In the genomic region with DNA sequence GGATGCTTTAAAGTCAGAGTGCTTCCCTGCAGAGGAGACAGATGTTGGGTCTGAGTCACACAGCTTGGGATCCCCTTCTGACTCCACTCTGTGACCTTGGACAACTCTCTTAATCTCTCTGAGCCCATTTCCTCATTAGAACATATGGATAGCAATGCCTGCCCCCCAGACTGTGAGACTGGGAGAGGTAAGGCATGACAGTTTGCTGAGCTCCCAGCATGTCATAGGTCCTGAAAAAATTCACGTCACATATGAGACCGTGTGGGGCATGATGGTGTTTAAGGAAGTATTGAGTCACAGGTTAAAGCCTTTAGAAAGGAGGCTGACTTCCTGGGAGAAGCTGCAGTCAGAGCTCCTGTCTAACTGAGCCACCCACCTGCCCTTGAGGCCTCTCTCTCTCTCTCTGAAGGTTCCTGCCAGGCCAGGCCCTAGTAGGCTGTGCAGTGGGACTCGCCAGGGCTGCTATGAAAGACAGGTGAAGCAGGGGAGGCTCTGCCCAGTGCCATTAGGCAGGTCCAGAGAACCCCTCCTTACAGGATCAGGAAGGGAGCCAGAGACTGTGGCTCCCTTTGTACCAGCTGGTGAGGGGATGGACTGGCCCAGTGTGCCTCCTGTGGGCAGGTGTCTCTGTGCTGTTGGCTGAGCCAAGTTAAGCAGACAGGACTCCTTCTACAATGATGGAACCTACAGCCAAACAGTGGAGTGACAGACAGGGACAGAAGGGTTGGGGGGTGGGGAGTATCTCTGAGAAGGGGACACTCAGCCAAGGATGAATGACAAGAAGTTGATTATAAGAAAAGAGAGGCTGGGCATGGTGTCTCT, we compare ENCODE assay signal across 12 cellular contexts. TPM values are rescaled to one million over a fixed set of nuclear protein-coding genes. Genes with fewer than 3 reads are reported as not detected.
DNase-seq lines count a peak whose midpoint lies in the region; ATAC-seq and TF ChIP-seq lines count a peak whose summit lies in the region.
"Had no signal": no experiment of that assay in that cellular context is flagged by ENCODE, and none has a peak within 500 bp of the region (broad histone marks: within the 10 kb centered on the region; RNA-seq: fewer than 3 reads in every experiment).

No MANE protein-coding gene starts in this region.

- no peak overlapping the region for H3K4me2 ChIP-seq in SK-N-SH

- no peak overlapping the region for H3K9ac ChIP-seq in SK-N-SH

- H3K9me3 Mint-ChIP-seq in CD8-positive, alpha-beta T cell, result no peaks in the 10 kb centered on the region
- H3K9me3 Mint-ChIP-seq in activated CD8-positive, alpha-beta T cell treated with anti-CD3 and anti-CD28 coated beads, Interleukin-2, amount 10 ng/mL, durations not matched to agents 7 days and 5 days (ENCODE audit: insufficient read depth), result no peaks in the 10 kb centered on the region
- H3K9me3 Mint-ChIP-seq: neural crest cell had no signal

- no peaks in the 10 kb centered on the region for H3K27me3 ChIP-seq in CD8-positive, alpha-beta T cell (ENCODE audit: insufficient read depth, low read length)
- H3K27me3 ChIP-seq in SK-N-SH (ENCODE audit: insufficient read depth), result no peaks in the 10 kb centered on the region
- H3K27me3 ChIP-seq: tibial artery had no signal

- no peak for TF ChIP-seq CTCF in CD8-positive, alpha-beta T cell (IDR thresholded peaks at IDR 0.05)
- no peak for TF ChIP-seq CTCF in HEK293 (tag by site-specific recombination; IDR thresholded peaks at IDR 0.05)
- TF ChIP-seq CTCF in SK-N-SH (IDR thresholded peaks at IDR 0.05), result no peak

- H3K4me1 ChIP-seq in CD8-positive, alpha-beta T cell (ENCODE audit: insufficient read depth, low read length), result no peaks in the 10 kb centered on the region
- H3K4me1 ChIP-seq in HEK293 (ENCODE audit: control insufficient read depth, insufficient read depth, low read length) (no peaks in the 10 kb centered on the region), SK-N-SH (ENCODE audit: control insufficient read depth in 1 of 2, insufficient read depth in 2 of 2, low read depth in 1 of 2, low read length in 1 of 2) (peaks cover 0 to 9% of the 10 kb centered on the region in 2 experiments; a peak in 1 of 4 replicates)
- H3K4me1 ChIP-seq: tibial artery had no signal

- no peaks in the 10 kb centered on the region for H3K36me3 Mint-ChIP-seq in CD8-positive, alpha-beta T cell
- H3K36me3 Mint-ChIP-seq in activated CD8-positive, alpha-beta T cell treated with anti-CD3 and anti-CD28 coated beads, Interleukin-2, amount 10 ng/mL, durations not matched to agents 7 days and 5 days (ENCODE audit: low read depth), result no peaks in the 10 kb centered on the region

- DNase-seq in CD8-positive, alpha-beta T cell, result no peak
- DNase-seq in activated CD8-positive, alpha-beta T cell treated with anti-CD3 and anti-CD28 coated beads, Interleukin-2, amount 10 ng/mL, durations not matched to agents 7 days and 5 days, result no peak
- DNase-seq in myocyte (ENCODE audit: low read depth), result peak; percentile 37
- DNase-seq in SK-N-SH, result no peak
- DNase-seq in NCI-H1694 treated with DMSO at 0.1 percent for 48 hours (lab: John Stamatoyannopoulos, UW), result no peak
- DNase-seq: NCI-H2171 treated with DMSO at 0.1 percent for 48 hours had no signal

- CTCF ChIA-PET in CD8-positive, alpha-beta T cell (lab: Charles Lee), result interaction anchor here (1.0 to 10.8 kb wide), 4 partner anchors 20 to 84 kb away, joined by 3 to 244 read pairs (median 29); a partner anchor contains a TSS
- CTCF ChIA-PET in HEK293 (lab: Yijun Ruan, JAX), result interaction anchor here (0.6 to 5.0 kb wide), 5 partner anchors 24 to 448 kb away, joined by 3 to 61 read pairs (median 3); a partner anchor contains a TSS
- CTCF ChIA-PET in activated CD8-positive, alpha-beta T cell treated with anti-CD3 and anti-CD28 coated beads, Interleukin-2, amount 10 ng/mL, durations not matched to agents 7 days and 5 days (lab: Charles Lee), result interaction anchor here (4.6 to 9.6 kb wide), 2 partner anchors 36 to 84 kb away, joined by 43 to 219 read pairs; a partner anchor contains a TSS
- CTCF ChIA-PET in SK-N-SH (lab: Yijun Ruan, JAX), result interaction anchor here (0.6 to 13.2 kb wide), 4 partner anchors 9 to 659 kb away, joined by 3 to 171 read pairs (median 4); a partner anchor contains a TSS

- H3K4me3 ChIP-seq in CD8-positive, alpha-beta T cell (ENCODE audit: low read depth, low read length), result no peak overlapping the region
- H3K4me3 ChIP-seq in HEK293 (ENCODE audit: low read depth, low read length), result no peak overlapping the region
- H3K4me3 ChIP-seq in SK-N-SH (ENCODE audit: low read depth in 2 of 2, low read length in 1 of 2), result no peak overlapping the region
- H3K4me3 ChIP-seq: tibial artery had no signal

- H3K9me2 ChIP-seq in SK-N-SH, result no peaks in the 10 kb centered on the region

- no peaks in the 10 kb centered on the region for H3K36me3 ChIP-seq in CD8-positive, alpha-beta T cell (ENCODE audit: insufficient read depth, low read length)
- H3K36me3 ChIP-seq in HEK293 (ENCODE audit: control insufficient read depth in 2 of 2, insufficient read depth in 1 of 2, low read length in 2 of 2), result no peaks in the 10 kb centered on the region
- H3K36me3 ChIP-seq in SK-N-SH (replicated peaks in 1 of 2; ENCODE audit: control insufficient read depth in 1 of 2, insufficient read depth in 2 of 2, low read length in 1 of 2), result no peaks in the 10 kb centered on the region
- H3K36me3 ChIP-seq: tibial artery had no signal

- H3K9me3 ChIP-seq in CD8-positive, alpha-beta T cell (ENCODE audit: low read length), result no peaks in the 10 kb centered on the region
- no peaks in the 10 kb centered on the region for H3K9me3 ChIP-seq in HEK293 (ENCODE audit: control insufficient read depth, insufficient read depth, low read depth, low read length)
- no peaks in the 10 kb centered on the region for H3K9me3 ChIP-seq in SK-N-SH
- H3K9me3 ChIP-seq: tibial artery had no signal

- ATAC-seq in CD8-positive, alpha-beta T cell, result peak; percentile 34
- peak; percentile 25 for ATAC-seq in activated CD8-positive, alpha-beta T cell treated with anti-CD3 and anti-CD28 coated beads, Interleukin-2, amount 10 ng/mL, durations not matched to agents 7 days and 5 days
- ATAC-seq in GM21515 (IDR thresholded peaks at IDR 0.05; ENCODE audit: unreplicated experiment) (no peak), GM19351 (IDR thresholded peaks at IDR 0.05; ENCODE audit: unreplicated experiment) (no peak)
- ATAC-seq: HepG2 had no signal

- TF ChIP-seq RAD21 in SK-N-SH (IDR thresholded peaks at IDR 0.05; ENCODE audit: low read length), result no peak

- intact Hi-C loops in CD8-positive, alpha-beta T cell (cut with DNase I, micrococcal nuclease), result no loop called here

- 83% methylated on average over 2 of the region's 3 CpGs for WGBS in SK-N-SH (ENCODE audit: low lambda C conversion rate)

- H3K27me3 Mint-ChIP-seq in CD8-positive, alpha-beta T cell (ENCODE audit: low read depth), result no peaks in the 10 kb centered on the region
- H3K27me3 Mint-ChIP-seq in activated CD8-positive, alpha-beta T cell treated with anti-CD3 and anti-CD28 coated beads, Interleukin-2, amount 10 ng/mL, durations not matched to agents 7 days and 5 days (ENCODE audit: low read depth), result no peaks in the 10 kb centered on the region

- no peak overlapping the region for H3K4me3 Mint-ChIP-seq in CD8-positive, alpha-beta T cell
- no peak overlapping the region for H3K4me3 Mint-ChIP-seq in activated CD8-positive, alpha-beta T cell treated with anti-CD3 and anti-CD28 coated beads, Interleukin-2, amount 10 ng/mL, durations not matched to agents 7 days and 5 days
- H3K4me3 Mint-ChIP-seq: neural crest cell had no signal

- peaks cover 1% of the 10 kb centered on the region for H3K4me1 Mint-ChIP-seq in CD8-positive, alpha-beta T cell (ENCODE audit: low read depth)
- peaks cover 19% of the 10 kb centered on the region for H3K4me1 Mint-ChIP-seq in activated CD8-positive, alpha-beta T cell treated with anti-CD3 and anti-CD28 coated beads, Interleukin-2, amount 10 ng/mL, durations not matched to agents 7 days and 5 days (ENCODE audit: low read depth)

- H3K27ac Mint-ChIP-seq in CD8-positive, alpha-beta T cell, result peak overlapping the region; percentile 72
- H3K27ac Mint-ChIP-seq in activated CD8-positive, alpha-beta T cell treated with anti-CD3 and anti-CD28 coated beads, Interleukin-2, amount 10 ng/mL, durations not matched to agents 7 days and 5 days, result peak overlapping the region; percentile 29

- H3K27ac ChIP-seq in CD8-positive, alpha-beta T cell (ENCODE audit: low read depth, low read length), result no peak overlapping the region
- H3K27ac ChIP-seq in HEK293 (ENCODE audit: extremely low read depth, low read depth, low read length) (no peak overlapping the region), SK-N-SH (ENCODE audit: low read depth in 2 of 2, low read length in 1 of 2) (no peak overlapping the region)
- H3K27ac ChIP-seq: tibial artery had no signal

- H2AFZ ChIP-seq in SK-N-SH (ENCODE audit: low read depth), result no peak overlapping the region

- no peaks in the 10 kb centered on the region for H4K20me1 ChIP-seq in SK-N-SH (ENCODE audit: insufficient read depth)

- TF ChIP-seq EP300 in SK-N-SH (IDR thresholded peaks at IDR 0.05; ENCODE audit: borderline replicate concordance in 1 of 2, low read depth in 1 of 2, low read length in 1 of 2), result no peak

- no peaks in the 10 kb centered on the region for H3F3A ChIP-seq in SK-N-SH (replicated peaks; ENCODE audit: insufficient read depth)

- POLR2A ChIA-PET in CD8-positive, alpha-beta T cell (lab: Charles Lee), result interaction anchor here (3.3 kb wide), 1 partner anchor 39 kb away, joined by 20 read pairs; a partner anchor contains a TSS
- POLR2A ChIA-PET in HEK293 (lab: Yijun Ruan, JAX) (no interaction called here), SK-N-SH (lab: Yijun Ruan, JAX) (no interaction called here)
- POLR2A ChIA-PET in activated CD8-positive, alpha-beta T cell treated with anti-CD3 and anti-CD28 coated beads, Interleukin-2, amount 10 ng/mL, durations not matched to agents 7 days and 5 days (lab: Charles Lee), result interaction anchor here (1.2 kb wide), 1 partner anchor 39 kb away, joined by 6 read pairs; a partner anchor contains a TSS

- no peaks in the 10 kb centered on the region for H3K79me2 ChIP-seq in SK-N-SH (ENCODE audit: insufficient read depth)

RNA-seq across cellular contexts. Expression of a gene that starts 19.5 kb away (rescaled TPM):
- 1 to 10 TPM; 2.8 to 3.0 TPM for total RNA-seq in CD8-positive, alpha-beta T cell
- 1 to 10 TPM; 3.2 to 3.4 TPM for total RNA-seq in activated CD8-positive, alpha-beta T cell treated with anti-CD3 and anti-CD28 coated beads, Interleukin-2, amount 10 ng/mL, durations not matched to agents 7 days and 5 days
- 1.3 and 1.4 TPM in 2 replicates for total RNA-seq in myocyte
- 2.5 TPM for polyA plus RNA-seq in myocyte (2012)
- polyA plus RNA-seq in SK-N-SH (2012; rRNA removed), result 0.05 TPM in 2 replicates
- polyA plus RNA-seq in SK-N-SH (2012; cell fraction: cytosol; rRNA removed), result 0.04 and 0.05 TPM in 2 replicates
- 0.16 and 0.19 TPM in 2 replicates for polyA plus RNA-seq in SK-N-SH (2012; cell fraction: nucleus; rRNA removed)
- total RNA-seq: HepG2 had no signal
- polyA plus RNA-seq: HepG2 had no signal

RNA-seq across cellular contexts. Expression of a gene that starts 38.3 kb away (rescaled TPM):
- 10 to 100 TPM; 18.3 to 18.5 TPM for total RNA-seq in CD8-positive, alpha-beta T cell
- total RNA-seq in activated CD8-positive, alpha-beta T cell treated with anti-CD3 and anti-CD28 coated beads, Interleukin-2, amount 10 ng/mL, durations not matched to agents 7 days and 5 days, result 100 to 1,000 TPM; 224 to 225 TPM
- 91.0 and 92.3 TPM in 2 replicates for total RNA-seq in myocyte
- polyA plus RNA-seq in myocyte (2012), result 31.8 TPM
- 29.4 and 35.6 TPM in 2 replicates for polyA plus RNA-seq in SK-N-SH (2012; rRNA removed)
- polyA plus RNA-seq in SK-N-SH (2012; cell fraction: cytosol; rRNA removed), result 18.9 and 25.5 TPM in 2 replicates
- 22.6 and 25.7 TPM in 2 replicates for polyA plus RNA-seq in SK-N-SH (2012; cell fraction: nucleus; rRNA removed)

RNA-seq across cellular contexts. Expression of a gene that starts 43.6 kb away (rescaled TPM):
- total RNA-seq in CD8-positive, alpha-beta T cell, result 1 to 10 TPM; 4.7 to 5.6 TPM
- 100 to 1,000 TPM; 380 to 394 TPM for total RNA-seq in activated CD8-positive, alpha-beta T cell treated with anti-CD3 and anti-CD28 coated beads, Interleukin-2, amount 10 ng/mL, durations not matched to agents 7 days and 5 days
- 0.10 and 0.35 TPM in 2 replicates for total RNA-seq in myocyte
- polyA plus RNA-seq in myocyte (2012), result 0.43 TPM
- polyA plus RNA-seq in SK-N-SH (2012; rRNA removed), result 2.0 and 2.6 TPM in 2 replicates
- polyA plus RNA-seq in SK-N-SH (2012; cell fraction: cytosol; rRNA removed), result 1.2 and 1.8 TPM in 2 replicates
- 3.7 TPM in 2 replicates for polyA plus RNA-seq in SK-N-SH (2012; cell fraction: nucleus; rRNA removed)

Comparison
In these comparisons a context has a peak if more than half of its experiments do, and no peak if none do; other contexts are left out.
1. ATAC-seq: peak in CD8-positive, alpha-beta T cell (single experiment) and activated CD8-positive, alpha-beta T cell treated with anti-CD3 and anti-CD28 coated beads, Interleukin-2, amount 10 ng/mL, durations not matched to agents 7 days and 5 days (single experiment); none in GM21515 (single experiment) and GM19351 (single experiment).
2. RNA of a gene that starts 43.6 kb away (total RNA-seq): 380 to 394 TPM in activated CD8-positive, alpha-beta T cell treated with anti-CD3 and anti-CD28 coated beads, Interleukin-2, amount 10 ng/mL, durations not matched to agents 7 days and 5 days; 4.7 to 5.6 TPM in CD8-positive, alpha-beta T cell and 0.10 to 0.35 TPM in myocyte; every median in the first group is over 10 times any median in the second.
3. POLR2A ChIA-PET loops: an anchor here in CD8-positive, alpha-beta T cell (3.3 kb wide) and activated CD8-positive, alpha-beta T cell treated with anti-CD3 and anti-CD28 coated beads, Interleukin-2, amount 10 ng/mL, durations not matched to agents 7 days and 5 days (1.2 kb wide); none called in HEK293 and SK-N-SH.